In genomic region chr1:14350197-14350596, GRCh38 we compare ENCODE assay signal across 23 cellular contexts.
"Had no signal": no experiment of that assay in that cellular context is flagged by ENCODE, and none has a peak within 500 bp of the region (broad histone marks: within the 10 kb centered on the region; RNA-seq: fewer than 3 reads in every experiment).

No MANE protein-coding gene starts in this region.

- H3K4me1 Mint-ChIP-seq: stimulated activated naive B cell treated with anti-CD40 and anti-IgM and Interleukin-4, amounts not matched to agents 10 μg/mL and 1 μg/mL and 100 μg/mL, for 72 hours; stimulated activated naive CD8-positive, alpha-beta T cell treated with anti-CD3 and anti-CD28 coated beads, Interleukin-15, amount 100 ng/mL, for 72 hours had no signal

- H3K4me3 Mint-ChIP-seq: naive thymus-derived CD4-positive, alpha-beta T cell; nephron progenitor cell; stimulated activated naive B cell treated with anti-CD40 and anti-IgM and Interleukin-4, amounts not matched to agents 10 μg/mL and 1 μg/mL and 100 μg/mL, for 72 hours; stimulated activated naive CD8-positive, alpha-beta T cell treated with anti-CD3 and anti-CD28 coated beads, Interleukin-15, amount 100 ng/mL, for 72 hours had no signal

- H3K27ac ChIP-seq: coronary artery, foreskin keratinocyte, psoas muscle, right lobe of liver, spleen, testis, tibial nerve, uterus had no signal

- H3K4me1 ChIP-seq: foreskin keratinocyte, psoas muscle, right lobe of liver, spleen, testis, tibial nerve, uterus had no signal

- H3K36me3 ChIP-seq: right lobe of liver, spleen, tibial nerve, uterus had no signal

- H3K27me3 ChIP-seq: foreskin keratinocyte, right lobe of liver, spleen, testis, tibial nerve, uterus had no signal

- H3K27ac Mint-ChIP-seq: naive thymus-derived CD4-positive, alpha-beta T cell; stimulated activated naive B cell treated with anti-CD40 and anti-IgM and Interleukin-4, amounts not matched to agents 10 μg/mL and 1 μg/mL and 100 μg/mL, for 72 hours; stimulated activated naive CD8-positive, alpha-beta T cell treated with anti-CD3 and anti-CD28 coated beads, Interleukin-15, amount 100 ng/mL, for 72 hours had no signal

- ATAC-seq: foreskin keratinocyte; left colon; left ventricle myocardium superior; naive thymus-derived CD4-positive, alpha-beta T cell; psoas muscle; right lobe of liver; stimulated activated naive B cell treated with anti-CD40 and anti-IgM and Interleukin-4, amounts not matched to agents 10 μg/mL and 1 μg/mL and 100 μg/mL, for 72 hours; stimulated activated naive CD8-positive, alpha-beta T cell treated with anti-CD3 and anti-CD28 coated beads, Interleukin-15, amount 100 ng/mL, for 72 hours had no signal

- DNase-seq: effector CD8-positive, alpha-beta T cell; foreskin keratinocyte; head of caudate nucleus; hippocampal formation; left ventricle myocardium superior; mesendoderm; naive thymus-derived CD4-positive, alpha-beta T cell; nephron progenitor cell; psoas muscle; retina; right lobe of liver; spleen; stimulated activated CD4-positive, alpha-beta T cell treated with anti-CD3 and anti-CD28 coated beads, Interleukin-15, amount 100 ng/mL, for 24 hours; stimulated activated CD4-positive, alpha-beta T cell treated with anti-CD3 and anti-CD28 coated beads, Interleukin-1b, Interleukin-23, amount 100 ng/mL, for 48 hours; stimulated activated CD4-positive, alpha-beta T cell treated with anti-CD3 and anti-CD28 coated beads, Interleukin-4, amount 100 ng/mL, for 24 hours; stimulated activated naive B cell treated with anti-CD40 and anti-IgM and Interleukin-4, amounts not matched to agents 10 μg/mL and 1 μg/mL and 100 μg/mL, for 72 hours; stimulated activated naive CD8-positive, alpha-beta T cell treated with anti-CD3 and anti-CD28 coated beads, Interleukin-15, amount 100 ng/mL, for 72 hours; testis; uterus had no signal

- H3K27me3 Mint-ChIP-seq: stimulated activated naive CD8-positive, alpha-beta T cell treated with anti-CD3 and anti-CD28 coated beads, Interleukin-15, amount 100 ng/mL, for 72 hours had no signal

- H3K36me3 Mint-ChIP-seq: stimulated activated naive B cell treated with anti-CD40 and anti-IgM and Interleukin-4, amounts not matched to agents 10 μg/mL and 1 μg/mL and 100 μg/mL, for 72 hours had no signal

- H3K4me3 ChIP-seq: coronary artery, lung, psoas muscle, right lobe of liver, spleen, testis, tibial nerve, uterus had no signal

- H3K9me3 ChIP-seq: psoas muscle, right lobe of liver, testis, uterus had no signal
